In genomic region chr16:11986521-11987057, GRCh38 we compare ENCODE assay signal across 1 cellular context.
A peak's percentile ranks its signal among the peaks of the same experiment; 100 is the strongest.
TF ChIP-seq lines count a peak whose summit lies in the region.

No MANE protein-coding gene starts in this region.

TF ChIP-seq in K562, 482 proteins besides CTCF, POLR2A, EP300 and RAD21:
- TF ChIP-seq ZMIZ1 (IDR thresholded peaks at IDR 0.05; ENCODE audit: low read depth in 2 of 2, low read length in 2 of 2): no peak
- TF ChIP-seq ZBTB40 (IDR thresholded peaks at IDR 0.05): peak; percentile 95
- peak; percentile 77 for TF ChIP-seq ZBTB40 (CRISPR knock-in tag; IDR thresholded peaks at IDR 0.05)
- TF ChIP-seq SETDB1 (IDR thresholded peaks at IDR 0.05; ENCODE audit: low read length): no peak
